In the genomic region with DNA sequence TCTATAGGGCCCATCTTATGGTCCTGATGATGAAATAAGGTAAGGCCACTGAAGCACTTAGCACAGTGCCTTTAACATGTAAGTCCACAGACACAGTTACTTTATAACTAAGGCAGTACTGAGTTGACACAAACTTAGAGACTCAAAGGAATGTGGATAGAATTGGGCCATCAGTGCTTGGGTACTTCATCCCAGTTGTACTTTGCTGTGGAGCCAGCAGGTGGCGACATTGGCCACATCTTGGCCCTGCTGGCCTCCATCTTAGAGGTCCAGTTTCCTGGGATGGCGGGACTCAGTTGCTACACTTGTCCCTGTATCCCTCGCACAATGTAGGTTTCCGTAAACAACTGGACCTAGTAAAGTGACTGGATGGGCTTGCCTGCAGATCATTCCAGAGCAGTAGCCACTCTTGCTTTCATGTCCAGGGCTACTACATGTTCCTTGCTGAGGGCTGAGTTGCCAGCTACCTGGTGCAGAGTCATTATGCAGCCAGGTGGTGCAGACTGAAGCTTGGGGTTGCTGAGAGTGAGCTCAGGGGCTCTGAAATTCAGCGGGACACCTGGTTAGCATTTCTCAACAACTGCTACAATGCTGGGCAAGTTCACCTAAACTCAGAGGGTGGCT, we compare ENCODE assay signal across 8 cellular contexts. TPM values are rescaled to one million over a fixed set of nuclear protein-coding genes. Genes with fewer than 3 reads are reported as not detected.
DNase-seq lines count a peak whose midpoint lies in the region; ATAC-seq lines count a peak whose summit lies in the region.

No MANE protein-coding gene starts in this region.

- 59% methylated on average over 5 of the region's 5 CpGs for WGBS in right cardiac atrium

- H3K27ac ChIP-seq in right cardiac atrium (ENCODE audit: low read length) = no peak overlapping the region

- in situ Hi-C loops in KBM-7 (cut with MboI; ENCODE audit: low pct_unique_long_range_greater_than_20kb, low sequenced_read_pairs) = loop anchor here (10.0 to 25.0 kb wide), 3 partner anchors 199 to 649 kb away; partner anchors contain the start of gene CDKN2B

- peaks cover 55% of the 10 kb centered on the region for H3K4me1 ChIP-seq in adipocyte (ENCODE audit: control insufficient read depth, insufficient read depth, low read length)
- H3K4me1 ChIP-seq in right cardiac atrium (ENCODE audit: control insufficient read depth, insufficient read depth, low read length) = peaks cover 7% of the 10 kb centered on the region

- H3K4me3 ChIP-seq in adipocyte (ENCODE audit: low read length) = no peak overlapping the region
- no peak overlapping the region for H3K4me3 ChIP-seq in right cardiac atrium (ENCODE audit: low read length)

- peaks cover 53% of the 10 kb centered on the region for H3K36me3 ChIP-seq in adipocyte (ENCODE audit: control insufficient read depth, insufficient read depth, low read length, severe bottlenecking)

- peak; percentile 64 for ATAC-seq in GM21423 (IDR thresholded peaks at IDR 0.05; ENCODE audit: unreplicated experiment)
- ATAC-seq in right cardiac atrium = peak; percentile 77 to 85
- ATAC-seq in sciatic nerve = peak; percentile 86

- H3K27me3 ChIP-seq in adipocyte (replicated peaks; ENCODE audit: control insufficient read depth, insufficient read depth, low read length) (no peaks in the 10 kb centered on the region), right cardiac atrium (ENCODE audit: control insufficient read depth, insufficient read depth) (no peaks in the 10 kb centered on the region)

- H3K9me3 ChIP-seq in adipocyte (ENCODE audit: control insufficient read depth, low read length) (no peaks in the 10 kb centered on the region), right cardiac atrium (ENCODE audit: control insufficient read depth, low read length) (no peaks in the 10 kb centered on the region)

- intact Hi-C loops in right cardiac atrium (cut with DNase I) = loop anchor here (5.0 to 10.0 kb wide), 5 partner anchors 192 to 424 kb away; partner anchors contain the start of gene CDKN2B (in 2 of the 4)
- intact Hi-C loops in sciatic nerve (cut with DNase I) = loop anchor here (10.0 kb wide), 2 partner anchors 202 to 422 kb away; no protein-coding TSS in a partner anchor

- peak; percentile 78 for DNase-seq in DMS53 (lab: John Stamatoyannopoulos, UW)
- peak; percentile 81 for DNase-seq in KBM-7
- DNase-seq in SKM-1 (lab: John Stamatoyannopoulos, UW; ENCODE audit: unreplicated experiment) = peak; percentile 17
- peak; percentile 86 for DNase-seq in adipocyte (ENCODE audit: low read depth)
- DNase-seq in right cardiac atrium = peak; percentile 57 to 83 (median 81)
- DNase-seq in sciatic nerve (ENCODE audit: low spot score) = peak; percentile 82
- DNase-seq in cerebellar nuclear complex (lab: John Stamatoyannopoulos, UW) = no peak

- peak overlapping the region; percentile 31 for H3K9ac ChIP-seq in adipocyte (ENCODE audit: low read length)

RNA-seq across cellular contexts. Expression of gene MTAP, which starts 10.6 kb away (rescaled TPM):
- total RNA-seq in right cardiac atrium = 10 to 100 TPM; 20.8 to 22.3 (median 22.2) TPM
- 7.4 TPM for polyA plus RNA-seq in right cardiac atrium
- 42.5 TPM for total RNA-seq in sciatic nerve

Comparison
In these comparisons a context has a peak if more than half of its experiments do, and no peak if none do; other contexts are left out.
1. DNase-seq: peak in DMS53 (single experiment), KBM-7 (single experiment), SKM-1 (single experiment), adipocyte (single experiment), right cardiac atrium (3 of 3) and sciatic nerve (single experiment); none in cerebellar nuclear complex (0 of 2).
2. Peak in every context shown above with its lines, with median percentiles within 50 percentile points of each other: ATAC-seq.